Comparison of ENCODE assay signal across 25 cellular contexts in the genomic region with DNA sequence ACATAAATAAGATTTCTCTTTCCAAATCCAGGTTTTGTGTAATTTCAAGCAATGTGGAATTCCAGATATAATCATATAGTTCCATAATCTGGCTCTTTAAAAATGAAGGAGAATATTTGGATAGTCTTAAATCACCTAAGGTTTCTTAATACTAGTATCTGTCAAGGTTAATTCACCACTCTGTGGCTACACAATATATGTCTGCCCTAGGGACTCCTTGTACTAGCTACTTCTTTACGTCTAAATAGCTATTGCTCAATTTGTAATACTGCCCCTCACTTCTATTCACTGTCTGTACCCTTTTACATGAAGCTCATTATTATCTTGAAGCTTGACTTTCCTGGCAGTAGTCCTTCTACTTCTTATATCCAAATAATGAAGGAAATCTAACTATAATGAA.
"Had no signal": no experiment of that assay in that cellular context is flagged by ENCODE, and none has a peak within 500 bp of the region (broad histone marks: within the 10 kb centered on the region; RNA-seq: fewer than 3 reads in every experiment).

No MANE protein-coding gene starts in this region.

- H3K36me3 Mint-ChIP-seq: activated naive CD4-positive, alpha-beta T cell treated with anti-CD3 and anti-CD28 coated beads, Interleukin-2, amount 10 ng/mL, durations not matched to agents 7 days and 5 days; activated naive CD8-positive, alpha-beta T cell treated with anti-CD3 and anti-CD28 coated beads, Interleukin-2, amount 10 ng/mL, durations not matched to agents 7 days and 5 days had no signal

- H3K4me3 Mint-ChIP-seq: activated B cell treated with CpG ODN at 0.5 μM for 24 hours; activated CD8-positive, alpha-beta T cell treated with anti-CD3 and anti-CD28 coated beads for 36 hours; activated naive CD4-positive, alpha-beta T cell treated with anti-CD3 and anti-CD28 coated beads, Interleukin-2, amount 10 ng/mL, durations not matched to agents 7 days and 5 days; activated naive CD8-positive, alpha-beta T cell treated with anti-CD3 and anti-CD28 coated beads, Interleukin-2, amount 10 ng/mL, durations not matched to agents 7 days and 5 days; brain; T-helper 17 cell; T-helper 2 cell treated with Interferon-gamma antibody and Interleukin-4, amounts not matched to agents 5 μg/mL and 100 μg/mL, for 36 hours had no signal

- H3K4me1 Mint-ChIP-seq: activated B cell treated with CpG ODN at 0.5 μM for 24 hours; activated naive CD4-positive, alpha-beta T cell treated with anti-CD3 and anti-CD28 coated beads, Interleukin-2, amount 10 ng/mL, durations not matched to agents 7 days and 5 days; activated naive CD8-positive, alpha-beta T cell treated with anti-CD3 and anti-CD28 coated beads, Interleukin-2, amount 10 ng/mL, durations not matched to agents 7 days and 5 days; T-helper 17 cell had no signal

- H3K9me3 Mint-ChIP-seq: activated CD8-positive, alpha-beta T cell treated with anti-CD3 and anti-CD28 coated beads for 36 hours; activated naive CD8-positive, alpha-beta T cell treated with anti-CD3 and anti-CD28 coated beads, Interleukin-2, amount 10 ng/mL, durations not matched to agents 7 days and 5 days had no signal

- H3K27me3 Mint-ChIP-seq: activated B cell treated with CpG ODN at 0.5 μM for 24 hours; activated naive CD4-positive, alpha-beta T cell treated with anti-CD3 and anti-CD28 coated beads, Interleukin-2, amount 10 ng/mL, durations not matched to agents 7 days and 5 days; activated naive CD8-positive, alpha-beta T cell treated with anti-CD3 and anti-CD28 coated beads, Interleukin-2, amount 10 ng/mL, durations not matched to agents 7 days and 5 days; T-helper 17 cell had no signal

- H3K27ac Mint-ChIP-seq: activated B cell treated with CpG ODN at 0.5 μM for 24 hours; activated CD8-positive, alpha-beta T cell treated with anti-CD3 and anti-CD28 coated beads for 36 hours; activated naive CD4-positive, alpha-beta T cell treated with anti-CD3 and anti-CD28 coated beads, Interleukin-2, amount 10 ng/mL, durations not matched to agents 7 days and 5 days; activated naive CD4-positive, alpha-beta T cell treated with anti-CD3 and anti-CD28 coated beads, Interleukin-2, amount 50 U/mL, for 72 hours; activated naive CD8-positive, alpha-beta T cell treated with anti-CD3 and anti-CD28 coated beads, Interleukin-2, amount 10 ng/mL, durations not matched to agents 7 days and 5 days; T-helper 17 cell; T-helper 2 cell treated with Interferon-gamma antibody and Interleukin-4, amounts not matched to agents 5 μg/mL and 100 μg/mL, for 36 hours had no signal

- DNase-seq: activated B cell treated with CpG ODN at 0.5 μM for 24 hours; activated CD4-positive, alpha-beta T cell treated with anti-CD3 and anti-CD28 coated beads for 48 hours; activated CD4-positive, alpha-beta T cell treated with anti-CD3 and anti-CD28 coated beads, Interleukin-2, amount 50 U/mL, for 1 hour; activated CD4-positive, alpha-beta T cell treated with anti-CD3 and anti-CD28 coated beads, Interleukin-2, amount 50 U/mL, for 48 hours; activated CD8-positive, alpha-beta memory T cell treated with anti-CD3 and anti-CD28 coated beads for 24 hours; activated CD8-positive, alpha-beta T cell treated with anti-CD3 and anti-CD28 coated beads for 36 hours; activated gamma-delta T cell; activated naive CD4-positive, alpha-beta T cell; activated naive CD4-positive, alpha-beta T cell treated with anti-CD3 and anti-CD28 coated beads, Interleukin-2, amount 10 ng/mL, durations not matched to agents 7 days and 5 days; activated naive CD8-positive, alpha-beta T cell treated with anti-CD3 and anti-CD28 coated beads, Interleukin-2, amount 10 ng/mL, durations not matched to agents 7 days and 5 days; activated T-cell treated with anti-CD3 and anti-CD28 coated beads, Interleukin-2, amount 50 U/mL, for 48 hours; central memory CD4-positive, alpha-beta T cell; cerebellar nuclear complex; colonic mucosa; effector CD8-positive, alpha-beta T cell; esophagus squamous epithelium; foreskin melanocyte; head of caudate nucleus; T-helper 17 cell; T1000; WERI-Rb-1 had no signal

- ATAC-seq: activated CD4-positive, CD25-positive, alpha-beta regulatory T cell treated with anti-CD3 and anti-CD28 coated beads, Interleukin-2, amount 50 U/mL, for 24 hours; activated CD8-positive, alpha-beta T cell treated with anti-CD3 and anti-CD28 coated beads for 36 hours; activated naive CD4-positive, alpha-beta T cell treated with anti-CD3 and anti-CD28 coated beads, Interleukin-2, amount 50 U/mL, for 72 hours; T-helper 17 cell had no signal
